In genomic region chr14:42113358-42114070, GRCh38 we compare ENCODE assay signal across 21 cellular contexts.
A peak's percentile ranks its signal among the peaks of the same experiment; 100 is the strongest.
DNase-seq lines count a peak whose midpoint lies in the region; ATAC-seq and TF ChIP-seq lines count a peak whose summit lies in the region.
"Had no signal": no experiment of that assay in that cellular context is flagged by ENCODE, and none has a peak within 500 bp of the region (broad histone marks: within the 10 kb centered on the region; RNA-seq: fewer than 3 reads in every experiment).

No MANE protein-coding gene starts in this region.

- H3K4me3 ChIP-seq in GM08714 (ENCODE audit: low read length) (peak overlapping the region; percentile 51; the same call in 1 of the 2 replicates), osteoblast (ENCODE audit: insufficient read depth, low read length) (no peak overlapping the region)
- H3K4me3 ChIP-seq: A549, BLaER1, K562 had no signal

- H2AFZ ChIP-seq in osteoblast (ENCODE audit: low read length), result no peak overlapping the region

- no peaks in the 10 kb centered on the region for H4K20me1 ChIP-seq in osteoblast (ENCODE audit: insufficient read depth, low read length)
- H4K20me1 ChIP-seq: BLaER1 had no signal

- no peaks in the 10 kb centered on the region for H3K9me3 ChIP-seq in osteoblast (ENCODE audit: low read depth, low read length)

- TF ChIP-seq CTCF in osteoblast (IDR thresholded peaks at IDR 0.05; ENCODE audit: extremely low read depth, low read depth, low read length), result no peak

- H3K27ac ChIP-seq in osteoblast (ENCODE audit: low read depth, low read length), result no peak overlapping the region
- H3K27ac ChIP-seq: 22Rv1, A549, BLaER1, HL-60 had no signal

- H3K27me3 ChIP-seq in osteoblast (ENCODE audit: insufficient read depth, low read length), result peaks cover 3% of the 10 kb centered on the region
- H3K27me3 ChIP-seq: BLaER1 had no signal

- ATAC-seq in GM18517 (IDR thresholded peaks at IDR 0.05; ENCODE audit: unreplicated experiment), result no peak
- ATAC-seq: A549, HCT116, K562 had no signal

- H3K4me1 ChIP-seq in osteoblast (ENCODE audit: insufficient read depth, low read length), result peaks cover 20% of the 10 kb centered on the region
- H3K4me1 ChIP-seq: A549, BLaER1 had no signal

- H3K36me3 ChIP-seq in osteoblast (ENCODE audit: insufficient read depth, low read length), result no peaks in the 10 kb centered on the region
- H3K36me3 ChIP-seq: BLaER1 had no signal

- DNase-seq in NCI-H146 (lab: John Stamatoyannopoulos, UW) (peak; percentile 55), NCI-H146 treated with DMSO at 0.1 percent for 48 hours (lab: John Stamatoyannopoulos, UW; ENCODE audit: unreplicated experiment) (no peak), osteoblast (ENCODE audit: insufficient read length, low spot score, missing footprints) (peak; percentile 21), SKM-1 treated with dmso at 0.1 percent for 144 hours (lab: John Stamatoyannopoulos, UW; ENCODE audit: unreplicated experiment) (no peak), amygdala (lab: John Stamatoyannopoulos, UW) (no peak)
- DNase-seq: Calu3; CD4-positive, alpha-beta memory T cell; DMS79 treated with DMSO at 0.1 percent for 48 hours; EL; GOT3; H7; HFFc6; IMR-90 had no signal

- H3K4me2 ChIP-seq in osteoblast (ENCODE audit: insufficient read depth, low read length), result no peak overlapping the region
- H3K4me2 ChIP-seq: A549, BLaER1 had no signal

- H3K79me2 ChIP-seq in osteoblast (ENCODE audit: insufficient read depth, low read length), result no peaks in the 10 kb centered on the region

Comparison
In these comparisons a context has a peak if more than half of its experiments do, and no peak if none do; other contexts are left out.
1. DNase-seq: peak in NCI-H146 (single experiment) and osteoblast (single experiment); none in NCI-H146 treated with DMSO at 0.1 percent for 48 hours (single experiment), SKM-1 treated with dmso at 0.1 percent for 144 hours (single experiment) and amygdala (0 of 56).